In genomic region chr10:21161647-21162046, GRCh38 we compare ENCODE assay signal across 18 cellular contexts.
"Had no signal": no experiment of that assay in that cellular context is flagged by ENCODE, and none has a peak within 500 bp of the region (broad histone marks: within the 10 kb centered on the region; RNA-seq: fewer than 3 reads in every experiment).

No MANE protein-coding gene starts in this region.

- H3K27ac ChIP-seq: adrenal gland, parathyroid adenoma, sigmoid colon, thoracic aorta, upper lobe of right lung, VCaP had no signal

- H3K4me3 Mint-ChIP-seq: activated naive CD4-positive, alpha-beta T cell treated with anti-CD3 and anti-CD28 coated beads, Interleukin-2, amount 50 U/mL, for 24 hours; immature natural killer cell; natural killer cell; stimulated activated effector memory CD8-positive, alpha-beta T cell treated with anti-CD3 and anti-CD28 coated beads, Interleukin-12 subunit alpha, Interleukin-12 subunit beta, amount 100 ng/mL, for 72 hours; T-helper 17 cell had no signal

- H3K9ac ChIP-seq: parathyroid adenoma had no signal

- H2AFZ ChIP-seq: parathyroid adenoma had no signal

- H3K36me3 Mint-ChIP-seq: activated naive CD4-positive, alpha-beta T cell treated with anti-CD3 and anti-CD28 coated beads, Interleukin-2, amount 50 U/mL, for 24 hours; immature natural killer cell; natural killer cell; stimulated activated effector memory CD8-positive, alpha-beta T cell treated with anti-CD3 and anti-CD28 coated beads, Interleukin-12 subunit alpha, Interleukin-12 subunit beta, amount 100 ng/mL, for 72 hours had no signal

- H3K9me3 ChIP-seq: adrenal gland, sigmoid colon, thoracic aorta, upper lobe of right lung had no signal

- DNase-seq: activated CD4-positive, alpha-beta T cell treated with anti-CD3 and anti-CD28 coated beads for 1 hour; activated CD4-positive, alpha-beta T cell treated with anti-CD3 and anti-CD28 coated beads, Interleukin-2, amount 50 U/mL, for 4 hours; activated gamma-delta T cell; adrenal gland; erythroblast; foreskin melanocyte; glutamatergic neuron; immature natural killer cell; natural killer cell; sigmoid colon; stimulated activated CD4-positive, alpha-beta T cell treated with anti-CD3 and anti-CD28 coated beads, Interleukin-4, amount 100 ng/mL, for 24 hours; T-helper 17 cell; upper lobe of right lung had no signal

- H3K4me1 Mint-ChIP-seq: activated naive CD4-positive, alpha-beta T cell treated with anti-CD3 and anti-CD28 coated beads, Interleukin-2, amount 50 U/mL, for 24 hours; immature natural killer cell; natural killer cell; stimulated activated effector memory CD8-positive, alpha-beta T cell treated with anti-CD3 and anti-CD28 coated beads, Interleukin-12 subunit alpha, Interleukin-12 subunit beta, amount 100 ng/mL, for 72 hours; T-helper 17 cell had no signal

- H3K4me1 ChIP-seq: adrenal gland, parathyroid adenoma, sigmoid colon, upper lobe of right lung had no signal

- H3K36me3 ChIP-seq: adrenal gland, sigmoid colon, thoracic aorta, upper lobe of right lung had no signal

- H3K4me3 ChIP-seq: adrenal gland, sigmoid colon, thoracic aorta, upper lobe of right lung had no signal

- ATAC-seq: natural killer cell; stimulated activated effector memory CD8-positive, alpha-beta T cell treated with anti-CD3 and anti-CD28 coated beads, Interleukin-12 subunit alpha, Interleukin-12 subunit beta, amount 100 ng/mL, for 72 hours; T-helper 17 cell; upper lobe of right lung had no signal

- H3K27ac Mint-ChIP-seq: activated naive CD4-positive, alpha-beta T cell treated with anti-CD3 and anti-CD28 coated beads, Interleukin-2, amount 50 U/mL, for 24 hours; immature natural killer cell; natural killer cell; stimulated activated effector memory CD8-positive, alpha-beta T cell treated with anti-CD3 and anti-CD28 coated beads, Interleukin-12 subunit alpha, Interleukin-12 subunit beta, amount 100 ng/mL, for 72 hours; T-helper 17 cell had no signal

- H3K27me3 ChIP-seq: adrenal gland, sigmoid colon, upper lobe of right lung had no signal
